1 cellular context compared by ENCODE assay signal in genomic region chr15:43183270-43183669, GRCh38.
TF ChIP-seq lines count a peak whose summit lies in the region.

No MANE protein-coding gene starts in this region.

TF ChIP-seq in K562, 482 proteins besides CTCF, POLR2A, EP300 and RAD21:
- TF ChIP-seq TEAD4 (IDR thresholded peaks at IDR 0.05; ENCODE audit: low read length) (no peak), TEAD4 (CRISPR knock-in tag; IDR thresholded peaks at IDR 0.05; ENCODE audit: borderline replicate concordance) (no peak), SPI1 (IDR thresholded peaks at IDR 0.05; ENCODE audit: borderline replicate concordance, low read depth, low read length) (peak; percentile 70; the same call in 1 of the 2 replicates)
TF ChIP-seq in K562: peak in this region for 1.
